Comparison of ENCODE assay signal across 23 cellular contexts in genomic region chr20:59178983-59179595, GRCh38. TPM values are rescaled to one million over a fixed set of nuclear protein-coding genes. Genes with fewer than 3 reads are reported as not detected.
DNase-seq lines count a peak whose midpoint lies in the region; ATAC-seq and TF ChIP-seq lines count a peak whose summit lies in the region.
"Had no signal": no experiment of that assay in that cellular context is flagged by ENCODE, and none has a peak within 500 bp of the region (broad histone marks: within the 10 kb centered on the region; RNA-seq: fewer than 3 reads in every experiment).

No MANE protein-coding gene starts in this region.

- H3K4me3 ChIP-seq in naive thymus-derived CD4-positive, alpha-beta T cell (ENCODE audit: low read length), result no peak overlapping the region
- H3K4me3 ChIP-seq: BLaER1, thyroid gland had no signal

- H3K9me3 ChIP-seq in naive thymus-derived CD4-positive, alpha-beta T cell (ENCODE audit: control insufficient read depth in 2 of 3, low read length in 3 of 3), result no peaks in the 10 kb centered on the region
- H3K9me3 ChIP-seq: thyroid gland had no signal

- no peaks in the 10 kb centered on the region for H3K27me3 ChIP-seq in naive thymus-derived CD4-positive, alpha-beta T cell (ENCODE audit: control insufficient read depth in 2 of 2, insufficient read depth in 2 of 2, low read length in 2 of 2)
- H3K27me3 ChIP-seq: BLaER1, thyroid gland had no signal

- no peak for TF ChIP-seq CTCF in chondrocyte (IDR thresholded peaks at IDR 0.05)

- peak overlapping the region; percentile 95 for H3K27ac Mint-ChIP-seq in T-helper 1 cell treated with Interleukin-12 subunit alpha and Interleukin-12 subunit beta and Interleukin-4 antibody, amounts not matched to agents 30 μg/mL and 1 μg/mL, for 36 hours
- H3K27ac Mint-ChIP-seq in chondrocyte (ENCODE audit: unreplicated experiment), result no peak overlapping the region
- H3K27ac Mint-ChIP-seq in naive thymus-derived CD4-positive, alpha-beta T cell, result peak overlapping the region; percentile 73 to 96 (median 90)

- peaks cover 39% of the 10 kb centered on the region for H3K36me3 Mint-ChIP-seq in T-helper 1 cell treated with Interleukin-12 subunit alpha and Interleukin-12 subunit beta and Interleukin-4 antibody, amounts not matched to agents 30 μg/mL and 1 μg/mL, for 36 hours (ENCODE audit: low read depth)
- no peaks in the 10 kb centered on the region for H3K36me3 Mint-ChIP-seq in chondrocyte (ENCODE audit: low read depth)
- peaks cover 8 to 60% (median 44%) of the 10 kb centered on the region in 5 donors for H3K36me3 Mint-ChIP-seq in naive thymus-derived CD4-positive, alpha-beta T cell

- H3K27ac ChIP-seq in naive thymus-derived CD4-positive, alpha-beta T cell (ENCODE audit: low read depth, low read length), result no peak overlapping the region
- H3K27ac ChIP-seq: 22Rv1, BLaER1, thyroid gland had no signal

- intact Hi-C loops in naive thymus-derived CD4-positive, alpha-beta T cell (cut with micrococcal nuclease), result no loop called here

- CTCF ChIA-PET in naive thymus-derived CD4-positive, alpha-beta T cell (lab: Charles Lee), result interaction anchor here (2.5 kb wide), 1 partner anchor 28 kb away, joined by 11 read pairs; no protein-coding TSS in a partner anchor

- no peaks in the 10 kb centered on the region for H3K27me3 Mint-ChIP-seq in T-helper 1 cell treated with Interleukin-12 subunit alpha and Interleukin-12 subunit beta and Interleukin-4 antibody, amounts not matched to agents 30 μg/mL and 1 μg/mL, for 36 hours (ENCODE audit: low read depth)
- H3K27me3 Mint-ChIP-seq in chondrocyte (ENCODE audit: low read depth), result peaks cover 9% of the 10 kb centered on the region
- no peaks in the 10 kb centered on the region for H3K27me3 Mint-ChIP-seq in naive thymus-derived CD4-positive, alpha-beta T cell

- H3K4me1 ChIP-seq in naive thymus-derived CD4-positive, alpha-beta T cell (ENCODE audit: control insufficient read depth in 2 of 2, insufficient read depth in 2 of 2, low read length in 2 of 2), result peaks cover 63 to 82% of the 10 kb centered on the region in 2 donors
- H3K4me1 ChIP-seq: thyroid gland had no signal

- H3K36me3 ChIP-seq in naive thymus-derived CD4-positive, alpha-beta T cell (ENCODE audit: control insufficient read depth in 2 of 3, insufficient read depth in 3 of 3, low read length in 3 of 3), result peaks cover 0 to 1% (median 0%) of the 10 kb centered on the region in 3 experiments
- H3K36me3 ChIP-seq: BLaER1, thyroid gland had no signal

- H3K4me3 Mint-ChIP-seq in T-helper 1 cell treated with Interleukin-12 subunit alpha and Interleukin-12 subunit beta and Interleukin-4 antibody, amounts not matched to agents 30 μg/mL and 1 μg/mL, for 36 hours, result peak overlapping the region; percentile 27
- no peak overlapping the region for H3K4me3 Mint-ChIP-seq in chondrocyte (ENCODE audit: unreplicated experiment)
- peak overlapping the region in 4 of 10 donors; percentile 25 to 83 (median 54) for H3K4me3 Mint-ChIP-seq in naive thymus-derived CD4-positive, alpha-beta T cell

- no peak for ATAC-seq in naive thymus-derived CD4-positive, alpha-beta T cell

- POLR2A ChIA-PET in naive thymus-derived CD4-positive, alpha-beta T cell (lab: Charles Lee), result interaction anchor here (1.6 to 3.6 kb wide), 4 partner anchors 14 to 56 kb away, joined by 3 to 17 read pairs (median 5); no protein-coding TSS in a partner anchor

- peaks cover 6% of the 10 kb centered on the region for H3K9me3 Mint-ChIP-seq in T-helper 1 cell treated with Interleukin-12 subunit alpha and Interleukin-12 subunit beta and Interleukin-4 antibody, amounts not matched to agents 30 μg/mL and 1 μg/mL, for 36 hours
- H3K9me3 Mint-ChIP-seq in chondrocyte (ENCODE audit: low read depth), result peaks cover 13% of the 10 kb centered on the region
- H3K9me3 Mint-ChIP-seq in naive thymus-derived CD4-positive, alpha-beta T cell, result peaks cover 0 to 4% (median 0%) of the 10 kb centered on the region in 11 donors

- DNase-seq in T-helper 1 cell (no peak), D341Med (ENCODE audit: low spot score) (peak; percentile 10), chondrocyte (ENCODE audit: low spot score) (peak; percentile 64), NCI-H1092 (lab: John Stamatoyannopoulos, UW) (no peak), retina (no peak), SW 1271 (lab: John Stamatoyannopoulos, UW) (no peak)
- no peak for DNase-seq in naive thymus-derived CD4-positive, alpha-beta T cell
- DNase-seq: activated CD4-positive, alpha-beta T cell treated with anti-CD3 and anti-CD28 coated beads for 4 hours; DMS79; midbrain; NCI-H1930; occipital lobe; SHP77 treated with DMSO at 0.1 percent for 48 hours; stimulated activated CD4-positive, alpha-beta T cell treated with anti-CD3 and anti-CD28 coated beads, Interleukin-4, amount 100 ng/mL, for 24 hours; stimulated activated CD8-positive, alpha-beta memory T cell treated with anti-CD3 and anti-CD28 coated beads, Interleukin-4, amount 100 ng/mL, for 48 hours; T-helper 9 cell; thyroid gland had no signal

- H3K4me1 Mint-ChIP-seq in T-helper 1 cell treated with Interleukin-12 subunit alpha and Interleukin-12 subunit beta and Interleukin-4 antibody, amounts not matched to agents 30 μg/mL and 1 μg/mL, for 36 hours (ENCODE audit: low read depth), result peaks cover 65% of the 10 kb centered on the region
- no peaks in the 10 kb centered on the region for H3K4me1 Mint-ChIP-seq in chondrocyte (ENCODE audit: low read depth)
- peaks cover 47 to 95% (median 89%) of the 10 kb centered on the region in 7 donors for H3K4me1 Mint-ChIP-seq in naive thymus-derived CD4-positive, alpha-beta T cell

RNA-seq across cellular contexts. Expression of gene ZNF831, which starts 15.5 kb away (rescaled TPM):
- not detected in 3 replicates for total RNA-seq in chondrocyte
- 10 to 100 TPM in 4 of 5 experiments, 1 to 10 TPM in 1; 8.5 to 37.8 (median 35.5) TPM for total RNA-seq in naive thymus-derived CD4-positive, alpha-beta T cell
- 1 to 10 TPM; 5.6 to 7.8 TPM for polyA plus RNA-seq in naive thymus-derived CD4-positive, alpha-beta T cell
- total RNA-seq: bronchial epithelial cell, kidney epithelial cell, M059J had no signal

Comparison
In these comparisons a context has a peak if more than half of its experiments do, and no peak if none do; other contexts are left out.
1. DNase-seq: peak in D341Med (single experiment) and chondrocyte (single experiment); none in T-helper 1 cell (0 of 5), naive thymus-derived CD4-positive, alpha-beta T cell (0 of 9), NCI-H1092 (single experiment), retina (single experiment) and SW 1271 (0 of 2).